In genomic region chr10:12448729-12449391, GRCh38 we compare ENCODE assay signal across 8 cellular contexts.
DNase-seq lines count a peak whose midpoint lies in the region; ATAC-seq, FAIRE-seq and TF ChIP-seq lines count a peak whose summit lies in the region.

No MANE protein-coding gene starts in this region.

- H3K4me2 ChIP-seq in DND-41 (ENCODE audit: insufficient read depth, low read length): peak overlapping the region; percentile 62

- peak; percentile 98 for ATAC-seq in DND-41 (ENCODE audit: insufficient read depth, low read depth)
- peak; percentile 92 for ATAC-seq in activated CD8-positive, alpha-beta T cell treated with anti-CD3 and anti-CD28 coated beads for 36 hours

- no peaks in the 10 kb centered on the region for H3K9me3 ChIP-seq in DND-41 (ENCODE audit: insufficient read depth, low read length, severe bottlenecking)

- POLR2A ChIA-PET in activated CD8-positive, alpha-beta T cell treated with anti-CD3 and anti-CD28 coated beads for 36 hours (lab: Charles Lee): interaction anchor here (1.4 kb wide), 2 partner anchors 98 to 100 kb away, joined by 4 to 5 read pairs; partner anchors contain the start of gene CAMK1D

- DNase-seq in DND-41 (peak; percentile 81), H54 (ENCODE audit: insufficient read length, low spot score) (peak; percentile 70), NCI-H2029 (lab: John Stamatoyannopoulos, UW) (peak; percentile 65), epithelial cell of prostate (ENCODE audit: low read depth, low spot score) (peak; percentile 55), iPS-NIHi11 (ENCODE audit: low spot score) (no peak), NCI-H187 (lab: John Stamatoyannopoulos, UW) (no peak)
- DNase-seq in activated CD8-positive, alpha-beta T cell treated with anti-CD3 and anti-CD28 coated beads for 36 hours: peak; percentile 86
- DNase-seq in stimulated activated CD4-positive, alpha-beta T cell treated with anti-CD3 and anti-CD28 coated beads, Interleukin-1b, Interleukin-23, amount 100 ng/mL, for 4 hours (ENCODE audit: low read depth in 2 of 2): peak; percentile 40 to 58

- FAIRE-seq in H54 (lab: Jason Lieb, UNC): peak; percentile 99

- peaks cover 7% of the 10 kb centered on the region for H3K27me3 ChIP-seq in DND-41 (ENCODE audit: insufficient read depth, low read length, poor library complexity)

- H3K36me3 ChIP-seq in DND-41 (ENCODE audit: insufficient read depth, low read length): no peaks in the 10 kb centered on the region

- H3K4me3 Mint-ChIP-seq in activated CD8-positive, alpha-beta T cell treated with anti-CD3 and anti-CD28 coated beads for 36 hours: peak overlapping the region; percentile 68

- intact Hi-C loops in activated CD8-positive, alpha-beta T cell treated with anti-CD3 and anti-CD28 coated beads for 36 hours (cut with micrococcal nuclease): no loop called here

- H3K4me3 ChIP-seq in DND-41 (ENCODE audit: low read depth in 1 of 2, low read length in 2 of 2): peak overlapping the region in 1 of 2 experiments; percentile 44; a peak in 2 of 4 replicates

- peaks cover 5% of the 10 kb centered on the region for H3K9me3 Mint-ChIP-seq in activated CD8-positive, alpha-beta T cell treated with anti-CD3 and anti-CD28 coated beads for 36 hours

- H3K27ac ChIP-seq in DND-41 (ENCODE audit: low read length) (peak overlapping the region; percentile 26; the same call in 1 of the 2 replicates), epithelial cell of prostate (no peak overlapping the region)

- peak overlapping the region; percentile 92 for H3K27ac Mint-ChIP-seq in activated CD8-positive, alpha-beta T cell treated with anti-CD3 and anti-CD28 coated beads for 36 hours

- no peaks in the 10 kb centered on the region for H3K27me3 Mint-ChIP-seq in activated CD8-positive, alpha-beta T cell treated with anti-CD3 and anti-CD28 coated beads for 36 hours

- H3K4me1 ChIP-seq in DND-41 (ENCODE audit: insufficient read depth, low read length): peaks cover 20% of the 10 kb centered on the region

- TF ChIP-seq CTCF in DND-41 (IDR thresholded peaks at IDR 0.05; ENCODE audit: borderline replicate concordance, extremely low read depth, low read length, poor library complexity, severe bottlenecking): no peak
- no peak for TF ChIP-seq CTCF in activated CD8-positive, alpha-beta T cell treated with anti-CD3 and anti-CD28 coated beads for 36 hours (IDR thresholded peaks at IDR 0.05)

- H3K4me1 Mint-ChIP-seq in activated CD8-positive, alpha-beta T cell treated with anti-CD3 and anti-CD28 coated beads for 36 hours (ENCODE audit: low read depth): peaks cover 37% of the 10 kb centered on the region

- no peak for TF ChIP-seq POLR2A in H54 (IDR thresholded peaks at IDR 0.05; ENCODE audit: low read depth, low read length)

- H3K9ac ChIP-seq in DND-41 (ENCODE audit: low read depth, low read length): no peak overlapping the region

- H3K36me3 Mint-ChIP-seq in activated CD8-positive, alpha-beta T cell treated with anti-CD3 and anti-CD28 coated beads for 36 hours (ENCODE audit: low read depth): peaks cover 1% of the 10 kb centered on the region

- H3K79me2 ChIP-seq in DND-41 (ENCODE audit: insufficient read depth, low read length): no peaks in the 10 kb centered on the region

- CTCF ChIA-PET in activated CD8-positive, alpha-beta T cell treated with anti-CD3 and anti-CD28 coated beads for 36 hours (lab: Charles Lee): interaction anchor here (1.7 kb wide), 1 partner anchor 11 kb away, joined by 4 read pairs; no protein-coding TSS in a partner anchor

- H2AFZ ChIP-seq in DND-41 (ENCODE audit: low read depth, low read length): no peak overlapping the region

- H4K20me1 ChIP-seq in DND-41 (ENCODE audit: insufficient read depth, low read length): peaks cover 41% of the 10 kb centered on the region

Comparison
In these comparisons a context has a peak if more than half of its experiments do, and no peak if none do; other contexts are left out.
1. DNase-seq: peak in DND-41 (single experiment), H54 (single experiment), NCI-H2029 (single experiment), activated CD8-positive, alpha-beta T cell treated with anti-CD3 and anti-CD28 coated beads for 36 hours (single experiment), epithelial cell of prostate (single experiment) and stimulated activated CD4-positive, alpha-beta T cell treated with anti-CD3 and anti-CD28 coated beads, Interleukin-1b, Interleukin-23, amount 100 ng/mL, for 4 hours (2 of 2); none in iPS-NIHi11 (single experiment) and NCI-H187 (0 of 2).